Comparison of ENCODE assay signal across 21 cellular contexts in genomic region chr4:84481077-84481878, GRCh38. TPM values are rescaled to one million over a fixed set of nuclear protein-coding genes. Genes with fewer than 3 reads are reported as not detected.
DNase-seq lines count a peak whose midpoint lies in the region; ATAC-seq and TF ChIP-seq lines count a peak whose summit lies in the region.
"Had no signal": no experiment of that assay in that cellular context is flagged by ENCODE, and none has a peak within 500 bp of the region (broad histone marks: within the 10 kb centered on the region; RNA-seq: fewer than 3 reads in every experiment).

No MANE protein-coding gene starts in this region.

- H3K4me3 ChIP-seq in HUES64 (ENCODE audit: low read length), result peak overlapping the region; percentile 31
- peak overlapping the region; percentile 1 to 43 for H3K4me3 ChIP-seq in gastroesophageal sphincter
- H3K4me3 ChIP-seq: pancreas, skin epidermis, vagina had no signal

- TF ChIP-seq CTCF in gastroesophageal sphincter (IDR thresholded peaks at IDR 0.05) (no peak), nephron progenitor cell (IDR thresholded peaks at IDR 0.05) (no peak)

- DNase-seq in nephron progenitor cell, result peak; percentile 40
- no peak for DNase-seq in activated effector memory CD4-positive, alpha-beta T cell treated with Interleukin-2 at 50 U/mL for 16 hours
- DNase-seq: effector memory CD8-positive, alpha-beta T cell; HCEC 1CT; hypothalamus; left cardiac atrium; NCI-H1092; NCI-H2107; NCI-H526; pancreas; SIG-M5; stimulated activated CD4-positive, alpha-beta T cell treated with anti-CD3 and anti-CD28 coated beads, Interleukin-4, amount 100 ng/mL, for 24 hours had no signal

- TF ChIP-seq POLR2A in gastroesophageal sphincter (IDR thresholded peaks at IDR 0.05), result no peak

- no peaks in the 10 kb centered on the region for H3K36me3 Mint-ChIP-seq in nephron progenitor cell (ENCODE audit: low read depth)

- ATAC-seq in gastroesophageal sphincter (no peak), HG02588 (IDR thresholded peaks at IDR 0.05; ENCODE audit: unreplicated experiment) (no peak), GM21576 (IDR thresholded peaks at IDR 0.05; ENCODE audit: unreplicated experiment) (no peak)
- ATAC-seq: effector memory CD8-positive, alpha-beta T cell; left cardiac atrium; pancreas had no signal

- H3K27me3 Mint-ChIP-seq in nephron progenitor cell (ENCODE audit: low read depth, poor library complexity), result peaks cover 80% of the 10 kb centered on the region

- H3K36me3 ChIP-seq in ES-I3 (ENCODE audit: insufficient read depth, low read length) (no peaks in the 10 kb centered on the region), HUES64 (ENCODE audit: insufficient read depth, low read length) (no peaks in the 10 kb centered on the region), gastroesophageal sphincter (no peaks in the 10 kb centered on the region)
- H3K36me3 ChIP-seq: pancreas, vagina had no signal

- peak overlapping the region; percentile 75 for H3K4me3 Mint-ChIP-seq in nephron progenitor cell

- TF ChIP-seq EP300 in gastroesophageal sphincter (IDR thresholded peaks at IDR 0.05), result no peak

- peak overlapping the region; percentile 23; the same call in 1 of the 2 replicates for H3K9ac ChIP-seq in ES-I3 (ENCODE audit: low read depth, low read length)
- no peak overlapping the region for H3K9ac ChIP-seq in HUES64 (ENCODE audit: low read depth, low read length)

- H3K9me3 Mint-ChIP-seq in nephron progenitor cell, result peaks cover 8% of the 10 kb centered on the region
- H3K9me3 Mint-ChIP-seq: effector memory CD8-positive, alpha-beta T cell had no signal

- H3K27ac ChIP-seq in HUES64 (ENCODE audit: low read depth, low read length) (no peak overlapping the region), gastroesophageal sphincter (peak overlapping the region in 1 of 4 donors; percentile 69)
- H3K27ac ChIP-seq: pancreas, skin epidermis, vagina had no signal

- H3K9me3 ChIP-seq in ES-I3 (ENCODE audit: control insufficient read depth, insufficient read depth, low read length), result no peaks in the 10 kb centered on the region
- no peaks in the 10 kb centered on the region for H3K9me3 ChIP-seq in HUES64 (ENCODE audit: insufficient read depth, low read depth, low read length)
- H3K9me3 ChIP-seq in gastroesophageal sphincter, result no peaks in the 10 kb centered on the region
- H3K9me3 ChIP-seq: pancreas, vagina had no signal

- WGBS in HUES64, result 12% methylated on average over 47 of the region's 47 CpGs
- 67 to 69% methylated on average over 16 to 19 of the region's 47 CpGs for WGBS in gastroesophageal sphincter (ENCODE audit: low coverage in 1 of 2), 2 donors

- H3K27me3 ChIP-seq in HUES64 (ENCODE audit: insufficient read depth, low read length) (peaks cover 84% of the 10 kb centered on the region), gastroesophageal sphincter (peaks cover 32% of the 10 kb centered on the region)
- H3K27me3 ChIP-seq: pancreas had no signal

- H3K27ac Mint-ChIP-seq in nephron progenitor cell, result no peak overlapping the region
- H3K27ac Mint-ChIP-seq: effector memory CD8-positive, alpha-beta T cell had no signal

- peaks cover 32% of the 10 kb centered on the region for H3K4me1 Mint-ChIP-seq in nephron progenitor cell

- H3K4me1 ChIP-seq in ES-I3 (ENCODE audit: insufficient read depth, low read length) (peaks cover 6% of the 10 kb centered on the region; the same call in 1 of the 2 replicates), HUES64 (ENCODE audit: insufficient read depth, low read length) (peaks cover 11% of the 10 kb centered on the region; the same call in 1 of the 2 replicates), gastroesophageal sphincter (peaks cover 0 to 69% (median 7%) of the 10 kb centered on the region in 3 donors)

RNA-seq across cellular contexts. Expression of gene NKX6-1, which starts 17.8 kb away (rescaled TPM):
- polyA plus RNA-seq in HUES64 (2013, experiment 1 of 2), result 0.65 TPM
- 0.70 TPM for polyA plus RNA-seq in HUES64 (2013, experiment 2 of 2)
- total RNA-seq in gastroesophageal sphincter, result 100 to 1,000 TPM in 1 of 4 donors, 10 to 100 TPM in 2, 1 to 10 TPM in 1; 6.2 to 102 (median 65.8) TPM
- total RNA-seq: left cardiac atrium, mononuclear cell, OCI-LY7, vagina had no signal
